In genomic region chr1:51644533-51645197, GRCh38 we compare ENCODE assay signal across 10 cellular contexts. TPM values are rescaled to one million over a fixed set of nuclear protein-coding genes. Genes with fewer than 3 reads are reported as not detected.
A peak's percentile ranks its signal among the peaks of the same experiment; 100 is the strongest.
DNase-seq lines count a peak whose midpoint lies in the region; ATAC-seq and TF ChIP-seq lines count a peak whose summit lies in the region.
"Had no signal": no experiment of that assay in that cellular context is flagged by ENCODE, and none has a peak within 500 bp of the region (broad histone marks: within the 10 kb centered on the region; RNA-seq: fewer than 3 reads in every experiment).

No MANE protein-coding gene starts in this region.

- peak overlapping the region; percentile 80 for H3K23ac ChIP-seq in IMR-90 (ENCODE audit: low read depth, low read length)

- peak overlapping the region; percentile 92; the same call in 1 of the 3 replicates for H2BK15ac ChIP-seq in IMR-90 (ENCODE audit: low read depth, low read length)

- peaks cover 32 to 70% of the 10 kb centered on the region in 2 experiments; a peak in 3 of 4 replicates for H3K79me1 ChIP-seq in IMR-90 (ENCODE audit: low read depth in 1 of 2, low read length in 2 of 2)

- peak overlapping the region; percentile 96 for H2BK120ac ChIP-seq in IMR-90 (ENCODE audit: low read depth, low read length)

- no peaks in the 10 kb centered on the region for H4K20me1 ChIP-seq in IMR-90 (ENCODE audit: insufficient read depth, low read length)

- DNase-seq in ACHN (peak; percentile 72), IMR-90 (peak; percentile 85), cardiac fibroblast (ENCODE audit: low read depth in 2 of 2) (peak; percentile 86 to 88), left lung (no peak), NCI-H69 (lab: John Stamatoyannopoulos, UW) (no peak), esophagus squamous epithelium (lab: John Stamatoyannopoulos, UW) (no peak)
- DNase-seq: NCI-H1930, retina had no signal

- peak overlapping the region; percentile 90 for H3K4me2 ChIP-seq in IMR-90 (ENCODE audit: low read depth, low read length)

- H2BK20ac ChIP-seq in IMR-90 (ENCODE audit: low read depth, low read length) = peak overlapping the region; percentile 87

- no peaks in the 10 kb centered on the region for H3K36me3 ChIP-seq in IMR-90 (ENCODE audit: control insufficient read depth, insufficient read depth, low read length)
- H3K36me3 ChIP-seq in left lung = no peaks in the 10 kb centered on the region
- no peaks in the 10 kb centered on the region for H3K36me3 ChIP-seq in esophagus squamous epithelium

- H2BK5ac ChIP-seq in IMR-90 (ENCODE audit: low read depth, low read length, poor library complexity, severe bottlenecking) = peak overlapping the region; percentile 98

- peaks cover 20% of the 10 kb centered on the region for H3K4me1 ChIP-seq in IMR-90 (ENCODE audit: control insufficient read depth, insufficient read depth, low read length)
- peaks cover 9 to 28% of the 10 kb centered on the region in 2 donors for H3K4me1 ChIP-seq in left lung
- peaks cover 0 to 58% (median 26%) of the 10 kb centered on the region in 3 donors for H3K4me1 ChIP-seq in esophagus squamous epithelium

- in situ Hi-C loops in ACHN (cut with HindIII; ENCODE audit: low pct_ligation_motif_present, low pct_unique_long_range_greater_than_20kb, low sequenced_read_pairs) = no loop called here
- in situ Hi-C loops in IMR-90 (cut with MboI; ENCODE audit: low sequenced_read_pairs) = no loop called here

- peak overlapping the region; percentile 55 to 89; a peak in 3 of 4 replicates for H4K8ac ChIP-seq in IMR-90 (ENCODE audit: low read depth in 2 of 2, low read length in 2 of 2)

- TF ChIP-seq CTCF in IMR-90 (conservative IDR thresholded peaks at IDR 0.05; ENCODE audit: low read depth, low read length) = no peak
- no peak for TF ChIP-seq CTCF in cardiac fibroblast (IDR thresholded peaks at IDR 0.05; ENCODE audit: low read depth, low read length)
- no peak for TF ChIP-seq CTCF in left lung (IDR thresholded peaks at IDR 0.05)
- no peak for TF ChIP-seq CTCF in esophagus squamous epithelium (IDR thresholded peaks at IDR 0.05)

- POLR2A ChIA-PET in IMR-90 (lab: Charles Lee; ENCODE audit: unreplicated experiment) = no interaction called here

- intact Hi-C loops in IMR-90 (cut with micrococcal nuclease) = loop anchor here (5.0 kb wide), 1 partner anchor 88 kb away; no protein-coding TSS in a partner anchor
- intact Hi-C loops in left lung (cut with DNase I) = no loop called here
- intact Hi-C loops in esophagus squamous epithelium (cut with DNase I) = no loop called here

- H3K27me3 ChIP-seq in IMR-90 (ENCODE audit: control insufficient read depth, insufficient read depth, low read length) = no peaks in the 10 kb centered on the region
- H3K27me3 ChIP-seq in left lung = no peaks in the 10 kb centered on the region
- no peaks in the 10 kb centered on the region for H3K27me3 ChIP-seq in esophagus squamous epithelium

- H3K9me3 ChIP-seq in IMR-90 (ENCODE audit: control insufficient read depth, insufficient read depth, low read length) (no peaks in the 10 kb centered on the region), left lung (no peaks in the 10 kb centered on the region), esophagus squamous epithelium (no peaks in the 10 kb centered on the region)

- dilution Hi-C loops in IMR-90 (cut with HindIII; ENCODE audit: low sequenced_read_pairs, unreplicated experiment) = no loop called here

- peak overlapping the region; percentile 89 for H4K5ac ChIP-seq in IMR-90 (ENCODE audit: low read depth, low read length)

- TF ChIP-seq POLR2A in IMR-90 (IDR thresholded peaks at IDR 0.05; ENCODE audit: low read depth, low read length) (no peak), esophagus squamous epithelium (IDR thresholded peaks at IDR 0.05) (no peak)

- peaks cover 10% of the 10 kb centered on the region; the same call in 1 of the 2 replicates for H3K9me1 ChIP-seq in IMR-90 (ENCODE audit: insufficient read depth, low read length)

- ATAC-seq in IMR-90 (ENCODE audit: low read depth) (peak; percentile 27; the same call in 1 of the 2 replicates), left lung (peak; percentile 57), GM18907 (IDR thresholded peaks at IDR 0.05; ENCODE audit: unreplicated experiment) (no peak), HG03097 (IDR thresholded peaks at IDR 0.05; ENCODE audit: low FRiP score, unreplicated experiment) (no peak)

- CTCF ChIA-PET in IMR-90 (lab: Yijun Ruan, JAX) = interaction anchor here (0.6 kb wide), 2 partner anchors 49 to 187 kb away, joined by 4 read pairs; no protein-coding TSS in a partner anchor

- H3K4me3 ChIP-seq in IMR-90 (ENCODE audit: insufficient read depth, low read depth, low read length) (no peak overlapping the region; the same call in 1 of the 2 replicates), cardiac fibroblast (replicated peaks in 1 of 2; ENCODE audit: low read depth in 2 of 2, low read length in 2 of 2) (peak overlapping the region in 1 of 2 donors; percentile 7), left lung (no peak overlapping the region), esophagus squamous epithelium (no peak overlapping the region)

- peak overlapping the region; percentile 13 for H2AK9ac ChIP-seq in IMR-90 (replicated peaks; ENCODE audit: low read depth, low read length, poor library complexity)

- peak overlapping the region; percentile 88; the same call in 1 of the 2 replicates for H2AK5ac ChIP-seq in IMR-90 (ENCODE audit: low read depth, low read length)

- no TSS peak for BruUV-seq in IMR-90 (replicated peaks; lab: Mats Ljungman, UMichigan)

- H4K91ac ChIP-seq in IMR-90 (ENCODE audit: insufficient read depth, low read depth, low read length) = peak overlapping the region; percentile 86

- H3K56ac ChIP-seq in IMR-90 (ENCODE audit: extremely low read depth, insufficient read depth, low read length) = peak overlapping the region; percentile 66

- H3K18ac ChIP-seq in IMR-90 (ENCODE audit: low read depth, low read length) = peak overlapping the region; percentile 96

- no peak for TF ChIP-seq RAD21 in IMR-90 (IDR thresholded peaks at IDR 0.05; ENCODE audit: low read length)

- peak overlapping the region; percentile 85 for H3K14ac ChIP-seq in IMR-90 (replicated peaks; ENCODE audit: low read depth, low read length)

- no peak overlapping the region for H2AFZ ChIP-seq in IMR-90 (replicated peaks; ENCODE audit: low read length, poor library complexity)

- no CpG with 5 or more reads among the region's 10 CpGs for WGBS in IMR-90 (ENCODE audit: extremely low coverage in 2 of 2, insufficient read length in 1 of 2), 2 experiments
- 70 to 76% methylated on average over 9 to 10 of the region's 10 CpGs for WGBS in esophagus squamous epithelium, 2 donors

- peak overlapping the region; percentile 82 for H3K4ac ChIP-seq in IMR-90 (ENCODE audit: low read depth, low read length)

- H3K9ac ChIP-seq in IMR-90 (ENCODE audit: low read depth, low read length) = peak overlapping the region; percentile 69; the same call in 1 of the 2 replicates

- H3K27ac ChIP-seq in IMR-90 (ENCODE audit: insufficient read depth, low read length) (peak overlapping the region; percentile 83), left lung (peak overlapping the region in 1 of 2 donors; percentile 77), esophagus squamous epithelium (peak overlapping the region in 2 of 4 donors; percentile 26 to 66)

TF ChIP-seq in IMR-90, 13 proteins besides CTCF, POLR2A, EP300 and RAD21:
- TF ChIP-seq, protein P1, sequence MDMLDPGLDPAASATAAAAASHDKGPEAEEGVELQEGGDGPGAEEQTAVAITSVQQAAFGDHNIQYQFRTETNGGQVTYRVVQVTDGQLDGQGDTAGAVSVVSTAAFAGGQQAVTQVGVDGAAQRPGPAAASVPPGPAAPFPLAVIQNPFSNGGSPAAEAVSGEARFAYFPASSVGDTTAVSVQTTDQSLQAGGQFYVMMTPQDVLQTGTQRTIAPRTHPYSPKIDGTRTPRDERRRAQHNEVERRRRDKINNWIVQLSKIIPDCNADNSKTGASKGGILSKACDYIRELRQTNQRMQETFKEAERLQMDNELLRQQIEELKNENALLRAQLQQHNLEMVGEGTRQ (IDR thresholded peaks at IDR 0.05; ENCODE audit: low read depth, low read length) = no peak
- peak; percentile 47 for TF ChIP-seq FOS (IDR thresholded peaks at IDR 0.05; ENCODE audit: low read depth, low read length)
TF ChIP-seq in IMR-90: peak in this region for 1.

RNA-seq across cellular contexts. Expression of gene OSBPL9, which starts 27.8 kb away (rescaled TPM):
- 98.9 and 127 TPM in 2 replicates for total RNA-seq in IMR-90 (2012; rRNA removed)
- 38.1 and 51.4 TPM in 2 replicates for polyA plus RNA-seq in IMR-90 (2012; rRNA removed)
- 11.8 and 14.9 TPM in 2 replicates for polyA plus RNA-seq in IMR-90 (2012; cell fraction: cytosol; rRNA removed)
- polyA plus RNA-seq in IMR-90 (2012; cell fraction: nucleus; rRNA removed; ENCODE audit: low replicate concordance) = 15.3 and 74.5 TPM in 2 replicates
- 10 to 100 TPM; 63.1 to 73.3 TPM for total RNA-seq in left lung
- 10 to 100 TPM; 13.9 to 71.9 (median 37.4) TPM for total RNA-seq in esophagus squamous epithelium

Comparison
In these comparisons a context has a peak if more than half of its experiments do, and no peak if none do; other contexts are left out.
1. DNase-seq: peak in ACHN (single experiment), IMR-90 (single experiment) and cardiac fibroblast (2 of 2); none in left lung (0 of 2), NCI-H69 (single experiment) and esophagus squamous epithelium (single experiment).
2. ATAC-seq: peak in IMR-90 (single experiment) and left lung (single experiment); none in GM18907 (single experiment) and HG03097 (single experiment).